ENCODE assay signal across 19 cellular contexts in genomic region chr4:93147524-93148212, GRCh38.
DNase-seq lines count a peak whose midpoint lies in the region; ATAC-seq and TF ChIP-seq lines count a peak whose summit lies in the region.
"Had no signal": no experiment of that assay in that cellular context is flagged by ENCODE, and none has a peak within 500 bp of the region (broad histone marks: within the 10 kb centered on the region; RNA-seq: fewer than 3 reads in every experiment).

No MANE protein-coding gene starts in this region.

- ATAC-seq in HG02852 (IDR thresholded peaks at IDR 0.05; ENCODE audit: unreplicated experiment): no peak
- no peak for ATAC-seq in GM18519 (IDR thresholded peaks at IDR 0.05; ENCODE audit: low FRiP score, unreplicated experiment)
- ATAC-seq: heart left ventricle, left colon had no signal

- DNase-seq in DMS79 treated with DMSO at 0.1 percent for 48 hours (lab: John Stamatoyannopoulos, UW): peak; percentile 69
- peak; percentile 16 for DNase-seq in NCI-H1436 (lab: John Stamatoyannopoulos, UW)
- peak; percentile 16 for DNase-seq in NCI-H748 treated with DMSO at 0.1 percent for 48 hours (lab: John Stamatoyannopoulos, UW)
- peak; percentile 63 for DNase-seq in iPS-NIHi7 (ENCODE audit: extremely low spot score)
- no peak for DNase-seq in coronary artery (ENCODE audit: low spot score)
- no peak for DNase-seq in HK-2 (ENCODE audit: unreplicated experiment)
- DNase-seq: activated B cell treated with CpG ODN at 0.5 μM for 24 hours; activated CD8-positive, alpha-beta memory T cell treated with anti-CD3 and anti-CD28 coated beads for 24 hours; CD4-positive, CD25-positive, alpha-beta regulatory T cell; heart left ventricle; left colon; NCI-H446; occipital lobe; OCI-M1; SHP77 treated with DMSO at 0.1 percent for 48 hours; uterus had no signal

- no peak overlapping the region for H3K4me3 ChIP-seq in coronary artery
- H3K4me3 ChIP-seq: cardiac muscle cell, heart left ventricle, uterus had no signal

- H3K27ac ChIP-seq in coronary artery: no peak overlapping the region
- H3K27ac ChIP-seq: cardiac muscle cell, heart left ventricle, uterus had no signal

- no peak for TF ChIP-seq CTCF in coronary artery (IDR thresholded peaks at IDR 0.05)

Comparison
In these comparisons a context has a peak if more than half of its experiments do, and no peak if none do; other contexts are left out.
1. DNase-seq: peak in DMS79 treated with DMSO at 0.1 percent for 48 hours (single experiment), NCI-H1436 (single experiment), NCI-H748 treated with DMSO at 0.1 percent for 48 hours (single experiment) and iPS-NIHi7 (single experiment); none in coronary artery (single experiment) and HK-2 (single experiment).